In the genomic region with DNA sequence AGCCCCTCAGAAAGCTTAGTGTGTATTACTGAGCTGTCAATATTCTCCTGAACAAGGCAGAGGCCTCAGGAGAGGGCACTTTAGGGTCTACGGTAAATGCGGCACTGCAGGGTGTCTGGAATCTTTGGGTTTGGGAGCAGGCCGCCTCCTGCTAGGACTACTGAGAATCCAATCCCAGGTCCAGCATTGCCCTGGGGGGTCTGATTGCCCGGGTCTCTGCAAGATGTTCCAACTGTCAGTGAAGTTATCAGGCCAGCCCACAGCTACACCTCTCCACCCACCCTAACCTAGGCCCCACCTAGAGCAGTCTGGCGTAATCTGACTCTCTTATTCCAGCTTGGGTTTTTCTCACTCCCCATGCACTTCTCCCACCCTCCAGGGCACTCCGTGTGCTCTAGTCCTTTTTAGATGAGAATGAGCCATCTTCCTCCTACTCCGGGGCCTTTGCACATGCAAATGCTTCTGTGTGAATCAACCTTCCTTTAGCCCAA, we compare ENCODE assay signal across 9 cellular contexts. TPM values are rescaled to one million over a fixed set of nuclear protein-coding genes. Genes with fewer than 3 reads are reported as not detected.
DNase-seq lines count a peak whose midpoint lies in the region; ATAC-seq and TF ChIP-seq lines count a peak whose summit lies in the region.
"Had no signal": no experiment of that assay in that cellular context is flagged by ENCODE, and none has a peak within 500 bp of the region (broad histone marks: within the 10 kb centered on the region; RNA-seq: fewer than 3 reads in every experiment).

No MANE protein-coding gene starts in this region.

- no peaks in the 10 kb centered on the region for H3K27me3 ChIP-seq in trophoblast cell (ENCODE audit: insufficient read depth, low read length)

- BruUV-seq in Calu3 (replicated peaks; lab: Mats Ljungman, UMichigan) (no TSS peak), OCI-LY7 (replicated peaks; lab: Mats Ljungman, UMichigan) (no TSS peak)

- H3K79me2 ChIP-seq in OCI-LY7 (ENCODE audit: insufficient read depth, low read depth, low read length) (peaks cover 23% of the 10 kb centered on the region), trophoblast cell (ENCODE audit: control insufficient read depth, insufficient read depth, low read length, poor library complexity) (peaks cover 29% of the 10 kb centered on the region)

- H3K4me1 ChIP-seq in OCI-LY7 (ENCODE audit: insufficient read depth, low read length, poor library complexity, severe bottlenecking) (peaks cover 39% of the 10 kb centered on the region), trophoblast cell (ENCODE audit: control insufficient read depth in 1 of 2, insufficient read depth in 2 of 2, low read length in 2 of 2) (peaks cover 10% of the 10 kb centered on the region in 2 experiments)

- DNase-seq in Calu3, result no peak
- no peak for DNase-seq in OCI-LY7 (ENCODE audit: low spot score)
- DNase-seq in erythroblast (lab: John Stamatoyannopoulos, UW), result peak; percentile 71 to 87
- peak; percentile 24 to 47 for DNase-seq in trophoblast cell
- DNase-seq in NCI-H2227 (lab: John Stamatoyannopoulos, UW; ENCODE audit: unreplicated experiment), result no peak
- DNase-seq in GM13976 (ENCODE audit: low spot score), result no peak
- DNase-seq in NCI-H748 (lab: John Stamatoyannopoulos, UW; ENCODE audit: unreplicated experiment), result no peak
- DNase-seq: NCI-H2081 had no signal

- peaks cover 47% of the 10 kb centered on the region for H3K79me1 ChIP-seq in trophoblast cell (ENCODE audit: low read length)

- no peak for ATAC-seq in GM21786 (IDR thresholded peaks at IDR 0.05; ENCODE audit: unreplicated experiment)

- peak overlapping the region; percentile 100 for H2BK5ac ChIP-seq in trophoblast cell (ENCODE audit: low read depth, low read length, poor library complexity)

- H3K27ac Mint-ChIP-seq in Calu3 (ENCODE audit: unreplicated experiment), result peak overlapping the region; percentile 48

- H3K4me3 Mint-ChIP-seq in Calu3 (ENCODE audit: low read depth, unreplicated experiment), result no peak overlapping the region

- CTCF ChIA-PET in Calu3 (lab: Charles Lee), result interaction anchor here (2.3 kb wide), 1 partner anchor 19 kb away, joined by 7 read pairs; no protein-coding TSS in a partner anchor
- CTCF ChIA-PET in OCI-LY7 (lab: Charles Lee; ENCODE audit: unreplicated experiment), result no interaction called here

- H3K27ac ChIP-seq in OCI-LY7 (ENCODE audit: low read depth, low read length, poor library complexity, severe bottlenecking) (peak overlapping the region; percentile 92), trophoblast cell (ENCODE audit: low read depth, low read length) (peak overlapping the region; percentile 100)

- no CpG with 5 or more reads among the region's 7 CpGs for whole genome bisulfite sequencing in trophoblast cell (ENCODE audit: extremely low coverage, insufficient coverage, insufficient read length)

- H2AFZ ChIP-seq in OCI-LY7 (ENCODE audit: low read length), result peak overlapping the region; percentile 40; the same call in 1 of the 2 replicates
- no peak overlapping the region for H2AFZ ChIP-seq in trophoblast cell (ENCODE audit: insufficient read depth, low read length, poor library complexity)

- no peak overlapping the region for H2AK5ac ChIP-seq in trophoblast cell (ENCODE audit: low read length)

- H3K4me3 ChIP-seq in OCI-LY7 (ENCODE audit: low read depth, low read length, poor library complexity, severe bottlenecking) (no peak overlapping the region), trophoblast cell (ENCODE audit: low read depth, low read length) (no peak overlapping the region)

- TF ChIP-seq POLR2A in erythroblast (IDR thresholded peaks at IDR 0.05; ENCODE audit: low read length), result peak; percentile 45

- H3K9ac ChIP-seq in trophoblast cell (ENCODE audit: low read length), result no peak overlapping the region

- intact Hi-C loops in Calu3 (cut with micrococcal nuclease; ENCODE audit: unreplicated experiment), result no loop called here
- intact Hi-C loops in OCI-LY7 (cut with micrococcal nuclease; ENCODE audit: unreplicated experiment), result no loop called here

- peaks cover 57% of the 10 kb centered on the region for H3K36me3 Mint-ChIP-seq in Calu3 (ENCODE audit: insufficient read depth, unreplicated experiment)

- H3K4me2 ChIP-seq in OCI-LY7 (ENCODE audit: low read length) (peak overlapping the region; percentile 73), trophoblast cell (ENCODE audit: low read length) (no peak overlapping the region)

- no peaks in the 10 kb centered on the region for H4K20me1 ChIP-seq in OCI-LY7 (ENCODE audit: insufficient read depth, low read length)

- peak overlapping the region; percentile 5 for H4K91ac ChIP-seq in trophoblast cell (ENCODE audit: low read depth, low read length)

- H3K4ac ChIP-seq in trophoblast cell (ENCODE audit: low read depth, low read length), result no peak overlapping the region

- POLR2A ChIA-PET in OCI-LY7 (lab: Charles Lee), result interaction anchor here (1.1 to 3.4 kb wide), 3 partner anchors 8 to 290 kb away, joined by 3 to 51 read pairs (median 17); no protein-coding TSS in a partner anchor

- TF ChIP-seq CTCF in Calu3 (IDR thresholded peaks at IDR 0.05; ENCODE audit: unreplicated experiment) (no peak), OCI-LY7 (conservative IDR thresholded peaks at IDR 0.05; ENCODE audit: low read length) (no peak), GM13976 (IDR thresholded peaks at IDR 0.05; ENCODE audit: borderline replicate concordance, control extremely low read depth, extremely low read depth, insufficient read depth, missing control alignments) (no peak)

- H2BK120ac ChIP-seq in trophoblast cell (ENCODE audit: insufficient read depth, low read length, poor library complexity), result no peak overlapping the region

- peaks cover 8% of the 10 kb centered on the region for H3K9me3 Mint-ChIP-seq in Calu3 (ENCODE audit: low read depth, unreplicated experiment)

- H3K23ac ChIP-seq in trophoblast cell (ENCODE audit: low read length), result no peak overlapping the region

- no peak overlapping the region for H4K12ac ChIP-seq in trophoblast cell (ENCODE audit: low read depth, low read length)

- no peak overlapping the region for H2BK12ac ChIP-seq in trophoblast cell (ENCODE audit: low read length)

- no peaks in the 10 kb centered on the region for H3K9me2 ChIP-seq in OCI-LY7 (ENCODE audit: insufficient read depth, low read length)

- H3K36me3 ChIP-seq in OCI-LY7 (ENCODE audit: insufficient read depth, low read length) (peaks cover 20% of the 10 kb centered on the region), trophoblast cell (ENCODE audit: control insufficient read depth in 1 of 2, insufficient read depth in 2 of 2, low read length in 2 of 2) (no peaks in the 10 kb centered on the region)

- H3K4me1 Mint-ChIP-seq in Calu3 (ENCODE audit: low read depth, unreplicated experiment), result peaks cover 33% of the 10 kb centered on the region

- no peak overlapping the region for H4K8ac ChIP-seq in trophoblast cell (ENCODE audit: low read depth, low read length)

- in situ Hi-C loops in GM13976 (cut with MboI; ENCODE audit: low sequenced_read_pairs, unreplicated experiment), result loop anchor here (10.0 kb wide), 1 partner anchor 392 kb away; no protein-coding TSS in a partner anchor

- no peaks in the 10 kb centered on the region for H3K27me3 Mint-ChIP-seq in Calu3 (ENCODE audit: unreplicated experiment)

- H3K9me3 ChIP-seq in OCI-LY7 (ENCODE audit: low read length), result peaks cover 31% of the 10 kb centered on the region
- no peaks in the 10 kb centered on the region for H3K9me3 ChIP-seq in trophoblast cell (ENCODE audit: insufficient read depth, low read depth, low read length)

- no peak overlapping the region for H3K18ac ChIP-seq in trophoblast cell (ENCODE audit: low read length)

- no peak overlapping the region for H3K14ac ChIP-seq in trophoblast cell (ENCODE audit: low read length)

RNA-seq across cellular contexts. Expression of gene ZFP36L1, which starts 4.4 kb away (rescaled TPM):
- total RNA-seq in Calu3 (2022) (208 and 240 TPM in 2 replicates), OCI-LY7 (2022) (51.4 and 57.0 TPM in 2 replicates)
- total RNA-seq in OCI-LY7 (2014; rRNA removed; shearing (Covaris generic)), result 24.2 and 25.6 TPM in 2 replicates
- polyA plus RNA-seq in trophoblast cell (2013), result 487 and 493 TPM in 2 replicates

Comparison
In these comparisons a context has a peak if more than half of its experiments do, and no peak if none do; other contexts are left out.
1. DNase-seq: peak in erythroblast (2 of 2) and trophoblast cell (2 of 2); none in Calu3 (single experiment), OCI-LY7 (single experiment), NCI-H2227 (single experiment), GM13976 (single experiment) and NCI-H748 (single experiment).